25 cellular contexts compared by ENCODE assay signal in genomic region chr11:83265331-83265730, GRCh38.
"Had no signal": no experiment of that assay in that cellular context is flagged by ENCODE, and none has a peak within 500 bp of the region (broad histone marks: within the 10 kb centered on the region; RNA-seq: fewer than 3 reads in every experiment).

No MANE protein-coding gene starts in this region.

- H3K27me3 ChIP-seq: dorsolateral prefrontal cortex, ovary, sigmoid colon, spleen, tibial nerve, upper lobe of left lung had no signal

- DNase-seq: dorsolateral prefrontal cortex; effector CD4-positive, alpha-beta T cell; foreskin melanocyte; kidney; natural killer cell; occipital lobe; ovary; posterior cingulate gyrus; psoas muscle; right cardiac atrium; sigmoid colon; spleen; stimulated activated CD4-positive, alpha-beta T cell treated with anti-CD3 and anti-CD28 coated beads, Interleukin-15, amount 100 ng/mL, for 24 hours; stimulated activated CD4-positive, alpha-beta T cell treated with anti-CD3 and anti-CD28 coated beads, Interleukin-2, amount 100 ng/mL, for 48 hours; stimulated activated naive B cell treated with anti-CD40 and anti-IgM and Interleukin-4, amounts not matched to agents 10 μg/mL and 1 μg/mL and 100 μg/mL, for 72 hours; upper lobe of left lung had no signal

- H3K27ac ChIP-seq: dorsolateral prefrontal cortex, epithelial cell of prostate, ovary, psoas muscle, sigmoid colon, skin epidermis, spleen, thoracic aorta, tibial nerve, upper lobe of left lung had no signal

- ATAC-seq: esophagus mucosa; left lobe of liver; natural killer cell; psoas muscle; right cardiac atrium; stimulated activated naive B cell treated with anti-CD40 and anti-IgM and Interleukin-4, amounts not matched to agents 10 μg/mL and 1 μg/mL and 100 μg/mL, for 72 hours had no signal

- H3K4me3 Mint-ChIP-seq: memory B cell; natural killer cell; stimulated activated naive B cell treated with anti-CD40 and anti-IgM and Interleukin-4, amounts not matched to agents 10 μg/mL and 1 μg/mL and 100 μg/mL, for 72 hours; stimulated activated naive CD8-positive, alpha-beta T cell treated with anti-CD3 and anti-CD28 coated beads, Interleukin-15, Interleukin-2, amounts not matched to agents 100 ng/mL and 50 ng/mL, for 24 hours had no signal

- H3K4me3 ChIP-seq: dorsolateral prefrontal cortex, lung, ovary, psoas muscle, sigmoid colon, skin epidermis, spleen, thoracic aorta, tibial nerve, upper lobe of left lung had no signal

- H3K9me3 ChIP-seq: ovary, psoas muscle, sigmoid colon, spleen, thoracic aorta, tibial nerve, upper lobe of left lung had no signal

- H3K27ac Mint-ChIP-seq: memory B cell; natural killer cell; stimulated activated naive B cell treated with anti-CD40 and anti-IgM and Interleukin-4, amounts not matched to agents 10 μg/mL and 1 μg/mL and 100 μg/mL, for 72 hours; stimulated activated naive CD8-positive, alpha-beta T cell treated with anti-CD3 and anti-CD28 coated beads, Interleukin-15, Interleukin-2, amounts not matched to agents 100 ng/mL and 50 ng/mL, for 24 hours had no signal

- H3K27me3 Mint-ChIP-seq: memory B cell; stimulated activated naive B cell treated with anti-CD40 and anti-IgM and Interleukin-4, amounts not matched to agents 10 μg/mL and 1 μg/mL and 100 μg/mL, for 72 hours; stimulated activated naive CD8-positive, alpha-beta T cell treated with anti-CD3 and anti-CD28 coated beads, Interleukin-15, Interleukin-2, amounts not matched to agents 100 ng/mL and 50 ng/mL, for 24 hours had no signal

- H3K36me3 ChIP-seq: ovary had no signal

- H3K9me3 Mint-ChIP-seq: memory B cell; natural killer cell; stimulated activated naive B cell treated with anti-CD40 and anti-IgM and Interleukin-4, amounts not matched to agents 10 μg/mL and 1 μg/mL and 100 μg/mL, for 72 hours; stimulated activated naive CD8-positive, alpha-beta T cell treated with anti-CD3 and anti-CD28 coated beads, Interleukin-15, Interleukin-2, amounts not matched to agents 100 ng/mL and 50 ng/mL, for 24 hours had no signal

- H3K4me1 ChIP-seq: psoas muscle, sigmoid colon, spleen, tibial nerve, upper lobe of left lung had no signal
